ENCODE assay signal across 11 cellular contexts in genomic region chr15:62495670-62496328, GRCh38.
DNase-seq lines count a peak whose midpoint lies in the region; ATAC-seq and TF ChIP-seq lines count a peak whose summit lies in the region.
"Had no signal": no experiment of that assay in that cellular context is flagged by ENCODE, and none has a peak within 500 bp of the region (broad histone marks: within the 10 kb centered on the region; RNA-seq: fewer than 3 reads in every experiment).

No MANE protein-coding gene starts in this region.

- peak; percentile 84 for DNase-seq in LHCN-M2 (ENCODE audit: low read depth)
- DNase-seq in cardiac fibroblast (ENCODE audit: low read depth in 2 of 2) = peak; percentile 80 to 90
- peak; percentile 24 to 38 for DNase-seq in thyroid gland
- no peak for DNase-seq in NOMO-1 treated with dmso at 0.1 percent for 144 hours (lab: John Stamatoyannopoulos, UW; ENCODE audit: unreplicated experiment)
- DNase-seq: activated CD8-positive, alpha-beta memory T cell treated with anti-CD3 and anti-CD28 coated beads, Interleukin-2, amount 50 U/mL, for 48 hours; foreskin melanocyte had no signal

- 86% methylated on average over 5 of the region's 5 CpGs for WGBS in liver
- WGBS in thyroid gland, 2 donors = 65 to 66% methylated on average over 5 of the region's 5 CpGs

- TF ChIP-seq CTCF in cardiac fibroblast (IDR thresholded peaks at IDR 0.05; ENCODE audit: low read depth, low read length) = no peak
- no peak for TF ChIP-seq CTCF in liver (IDR thresholded peaks at IDR 0.05; ENCODE audit: low read depth, low read length, missing input control)
- no peak for TF ChIP-seq CTCF in thyroid gland (IDR thresholded peaks at IDR 0.05)

- no peak for ATAC-seq in HG03095 (IDR thresholded peaks at IDR 0.05; ENCODE audit: unreplicated experiment)
- ATAC-seq in GM19035 (IDR thresholded peaks at IDR 0.05; ENCODE audit: unreplicated experiment) = no peak
- ATAC-seq in GM19452 (IDR thresholded peaks at IDR 0.05; ENCODE audit: unreplicated experiment) = no peak

- H3K27me3 ChIP-seq in liver (ENCODE audit: control insufficient read depth in 4 of 4, insufficient read depth in 4 of 4, low read length in 3 of 4) = no peaks in the 10 kb centered on the region
- no peaks in the 10 kb centered on the region for H3K27me3 ChIP-seq in thyroid gland
- H3K27me3 ChIP-seq: neutrophil had no signal

- H3K27ac ChIP-seq in liver (ENCODE audit: low read depth in 1 of 2, low read length in 2 of 2) = no peak overlapping the region
- peak overlapping the region in 1 of 3 donors; percentile 13 for H3K27ac ChIP-seq in thyroid gland
- H3K27ac ChIP-seq: neutrophil had no signal

- no peaks in the 10 kb centered on the region for H3K36me3 ChIP-seq in liver (ENCODE audit: control insufficient read depth in 4 of 4, insufficient read depth in 3 of 4, low read depth in 1 of 4, low read length in 3 of 4)
- H3K36me3 ChIP-seq in thyroid gland = no peaks in the 10 kb centered on the region
- H3K36me3 ChIP-seq: neutrophil had no signal

- no peak for TF ChIP-seq POLR2A in thyroid gland (IDR thresholded peaks at IDR 0.05)

- no peak overlapping the region for H3K9ac ChIP-seq in liver (ENCODE audit: low read depth in 1 of 2, low read length in 2 of 2)

- H3K9me3 ChIP-seq in liver (ENCODE audit: control insufficient read depth in 4 of 4, low read length in 3 of 4) (no peaks in the 10 kb centered on the region), thyroid gland (no peaks in the 10 kb centered on the region)
- H3K9me3 ChIP-seq: neutrophil had no signal

- no peak overlapping the region for H3K4me3 ChIP-seq in cardiac fibroblast (replicated peaks in 1 of 2; ENCODE audit: low read depth in 2 of 2, low read length in 2 of 2)
- H3K4me3 ChIP-seq in liver (ENCODE audit: low read depth in 1 of 3, low read length in 3 of 3) = no peak overlapping the region
- no peak overlapping the region for H3K4me3 ChIP-seq in thyroid gland (replicated peaks in 1 of 3)

- intact Hi-C loops in thyroid gland (cut with DNase I) = no loop called here

- TF ChIP-seq RAD21 in liver (IDR thresholded peaks at IDR 0.05) = no peak

- H3K4me1 ChIP-seq in liver (ENCODE audit: control insufficient read depth in 4 of 4, insufficient read depth in 4 of 4, low read length in 3 of 4) (no peaks in the 10 kb centered on the region), thyroid gland (peaks cover 12 to 18% of the 10 kb centered on the region in 2 donors)

TF ChIP-seq in liver, 16 proteins besides CTCF, POLR2A, EP300 and RAD21:
- TF ChIP-seq HNF4A (conservative IDR thresholded peaks at IDR 0.05) = no peak
- TF ChIP-seq EGR1 (IDR thresholded peaks at IDR 0.05; ENCODE audit: low read depth in 2 of 2) = no peak
- no peak for TF ChIP-seq ZBTB33 (IDR thresholded peaks at IDR 0.05)
- no peak for TF ChIP-seq REST (IDR thresholded peaks at IDR 0.05)
- no peak for TF ChIP-seq MAX (IDR thresholded peaks at IDR 0.05)
- TF ChIP-seq FOXA1 (IDR thresholded peaks at IDR 0.05) = no peak
- no peak for TF ChIP-seq FOXA2 (IDR thresholded peaks at IDR 0.05)
- peak; percentile 13 for TF ChIP-seq NR2F2 (IDR thresholded peaks at IDR 0.05)
